ENCODE assay signal across 25 cellular contexts in the genomic region with DNA sequence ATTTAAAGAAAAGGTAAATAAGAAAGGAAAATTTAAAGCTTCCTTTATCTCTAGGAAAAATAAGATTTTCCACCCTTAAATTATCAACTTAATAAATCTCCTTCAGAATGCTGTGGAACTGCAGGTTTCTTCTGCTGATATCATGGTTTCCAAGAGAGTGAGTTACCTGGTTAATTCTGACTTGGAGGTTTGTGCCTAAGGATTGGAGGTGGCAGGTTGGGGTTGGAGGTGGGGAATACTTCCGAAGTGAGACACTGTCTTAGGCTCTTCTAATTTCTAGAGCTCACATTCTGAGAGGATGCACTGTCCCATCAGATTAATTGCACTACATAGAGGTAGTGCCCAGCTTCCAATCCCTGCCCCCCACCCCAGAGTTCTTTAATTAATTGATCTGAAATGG. TPM values are rescaled to one million over a fixed set of nuclear protein-coding genes. Genes with fewer than 3 reads are reported as not detected.
A peak's percentile ranks its signal among the peaks of the same experiment; 100 is the strongest.
DNase-seq lines count a peak whose midpoint lies in the region; ATAC-seq, FAIRE-seq and TF ChIP-seq lines count a peak whose summit lies in the region.
"Had no signal": no experiment of that assay in that cellular context is flagged by ENCODE, and none has a peak within 500 bp of the region (broad histone marks: within the 10 kb centered on the region; RNA-seq: fewer than 3 reads in every experiment).

No MANE protein-coding gene starts in this region.

- H2BK12ac ChIP-seq in trophoblast cell (ENCODE audit: low read length): peak overlapping the region; percentile 81

- POLR2A ChIA-PET in Caco-2 (lab: Charles Lee): interaction anchor here (0.6 to 1.4 kb wide), 4 partner anchors 9 to 43 kb away, joined by 3 to 8 read pairs (median 4); no protein-coding TSS in a partner anchor

- H3K27me3 Mint-ChIP-seq in Caco-2 (ENCODE audit: insufficient read depth, unreplicated experiment): no peaks in the 10 kb centered on the region
- no peaks in the 10 kb centered on the region for H3K27me3 Mint-ChIP-seq in astrocyte (ENCODE audit: low read depth, unreplicated experiment)

- H3K4me3 Mint-ChIP-seq in Caco-2 (ENCODE audit: unreplicated experiment): peak overlapping the region; percentile 48
- no peak overlapping the region for H3K4me3 Mint-ChIP-seq in astrocyte (ENCODE audit: unreplicated experiment)
- H3K4me3 Mint-ChIP-seq: CD14-positive monocyte; CD4-positive, alpha-beta T cell; CD8-positive, alpha-beta memory T cell had no signal

- H2AK5ac ChIP-seq in mesendoderm (ENCODE audit: low read length) (no peak overlapping the region), trophoblast cell (ENCODE audit: low read length) (no peak overlapping the region)

- DNase-seq in Caco-2: no peak
- DNase-seq in astrocyte (ENCODE audit: low read depth): no peak
- no peak for DNase-seq in mesendoderm
- peak; percentile 53 to 82 for DNase-seq in trophoblast cell
- DNase-seq in activated CD8-positive, alpha-beta memory T cell treated with anti-CD3 and anti-CD28 coated beads, Interleukin-2, amount 50 U/mL, for 48 hours: no peak
- DNase-seq in activated T-cell treated with anti-CD3 and anti-CD28 coated beads, Interleukin-2, amount 50 U/mL, for 1 hour: no peak
- DNase-seq in HuH-7 (ENCODE audit: low spot score): no peak
- DNase-seq: 8988T; ACHN; AML-193; BE2C; Calu3; CD4-positive, alpha-beta T cell; CD8-positive, alpha-beta memory T cell; DMS153; DND-41; H7; HCEC 1CT had no signal

- H3K9me3 Mint-ChIP-seq in Caco-2 (ENCODE audit: unreplicated experiment) (peaks cover 12% of the 10 kb centered on the region), astrocyte (ENCODE audit: unreplicated experiment) (no peaks in the 10 kb centered on the region)
- H3K9me3 Mint-ChIP-seq: CD14-positive monocyte; CD4-positive, alpha-beta T cell; CD8-positive, alpha-beta memory T cell had no signal

- H3K79me1 ChIP-seq in mesendoderm (ENCODE audit: low read length): no peaks in the 10 kb centered on the region
- peaks cover 22% of the 10 kb centered on the region for H3K79me1 ChIP-seq in trophoblast cell (ENCODE audit: low read length)

- H3K36me3 ChIP-seq in Caco-2 (ENCODE audit: control insufficient read depth, insufficient read depth, low read length) (no peaks in the 10 kb centered on the region), astrocyte (ENCODE audit: insufficient read depth, low read length) (no peaks in the 10 kb centered on the region), mesendoderm (ENCODE audit: control insufficient read depth, insufficient read depth, low read length) (no peaks in the 10 kb centered on the region), trophoblast cell (ENCODE audit: control insufficient read depth in 1 of 2, insufficient read depth in 2 of 2, low read length in 2 of 2) (peaks cover 2 to 13% of the 10 kb centered on the region in 2 experiments)
- H3K36me3 ChIP-seq: BE2C had no signal

- TF ChIP-seq CTCF in Caco-2 (IDR thresholded peaks at IDR 0.05; ENCODE audit: insufficient read depth in 1 of 2, low read depth in 1 of 2, low read length in 1 of 2, severe bottlenecking in 1 of 2, unreplicated experiment in 1 of 2) (no peak), astrocyte (IDR thresholded peaks at IDR 0.05; ENCODE audit: insufficient read depth, low read depth, low read length) (no peak)

- CTCF ChIA-PET in Caco-2 (lab: Charles Lee): interaction anchor here (1.0 to 1.9 kb wide), 6 partner anchors 9 to 223 kb away, joined by 3 to 8 read pairs (median 4); no protein-coding TSS in a partner anchor

- H4K91ac ChIP-seq in trophoblast cell (ENCODE audit: low read depth, low read length): no peak overlapping the region

- no peak overlapping the region for H2BK15ac ChIP-seq in mesendoderm (replicated peaks; ENCODE audit: low read depth)

- H3K23ac ChIP-seq in mesendoderm (ENCODE audit: low read length) (no peak overlapping the region), trophoblast cell (ENCODE audit: low read length) (no peak overlapping the region)

- H3K27me3 ChIP-seq in Caco-2 (replicated peaks; ENCODE audit: control insufficient read depth, insufficient read depth, low read length) (no peaks in the 10 kb centered on the region), astrocyte (ENCODE audit: insufficient read depth, low read length) (no peaks in the 10 kb centered on the region), mesendoderm (ENCODE audit: insufficient read depth, low read length, poor library complexity) (no peaks in the 10 kb centered on the region), trophoblast cell (ENCODE audit: insufficient read depth, low read length) (no peaks in the 10 kb centered on the region)
- H3K27me3 ChIP-seq: BE2C; BLaER1 treated with 17β-estradiol and CSF1 and Interleukin-3, amounts not matched to agents 10 nM and 100 nM had no signal

- WGBS in mesendoderm (ENCODE audit: extremely low coverage, insufficient coverage, low lambda C conversion rate): no CpG with 5 or more reads among the region's 1 CpG
- WGBS in trophoblast cell (ENCODE audit: extremely low coverage, insufficient coverage, insufficient read length): no CpG with 5 or more reads among the region's 1 CpG

- no peak overlapping the region for H4K5ac ChIP-seq in mesendoderm (ENCODE audit: low read length)

- BruUV-seq in Caco-2 (replicated peaks; lab: Mats Ljungman, UMichigan): TSS peak; percentile 68

- no peaks in the 10 kb centered on the region for H3K9me3 ChIP-seq in Caco-2
- H3K9me3 ChIP-seq in astrocyte (ENCODE audit: insufficient read depth, low read depth, low read length): no peaks in the 10 kb centered on the region
- no peaks in the 10 kb centered on the region for H3K9me3 ChIP-seq in trophoblast cell (ENCODE audit: insufficient read depth, low read depth, low read length)
- H3K9me3 ChIP-seq: A549; BE2C; BLaER1 treated with 17β-estradiol and CSF1 and Interleukin-3, amounts not matched to agents 10 nM and 100 nM had no signal

- H3K14ac ChIP-seq in trophoblast cell (ENCODE audit: low read length): no peak overlapping the region

- H3K4me1 ChIP-seq in Caco-2: peaks cover 75% of the 10 kb centered on the region
- peaks cover 4% of the 10 kb centered on the region for H3K4me1 ChIP-seq in astrocyte (ENCODE audit: insufficient read depth, low read length)
- H3K4me1 ChIP-seq in mesendoderm (ENCODE audit: control insufficient read depth, low read depth, low read length): peaks cover 3% of the 10 kb centered on the region
- peaks cover 9 to 24% of the 10 kb centered on the region in 2 experiments for H3K4me1 ChIP-seq in trophoblast cell (ENCODE audit: control insufficient read depth in 1 of 2, insufficient read depth in 2 of 2, low read length in 2 of 2)
- H3K4me1 ChIP-seq: A549; BE2C; BLaER1 treated with 17β-estradiol and CSF1 and Interleukin-3, amounts not matched to agents 10 nM and 100 nM had no signal

- peaks cover 64% of the 10 kb centered on the region for H3K4me1 Mint-ChIP-seq in Caco-2 (ENCODE audit: low read depth, unreplicated experiment)
- peaks cover 37% of the 10 kb centered on the region for H3K4me1 Mint-ChIP-seq in astrocyte (ENCODE audit: low read depth, unreplicated experiment)
- H3K4me1 Mint-ChIP-seq: CD8-positive, alpha-beta memory T cell had no signal

- H3K27ac Mint-ChIP-seq in Caco-2 (ENCODE audit: unreplicated experiment) (peak overlapping the region; percentile 83), astrocyte (ENCODE audit: unreplicated experiment) (peak overlapping the region; percentile 66)
- H3K27ac Mint-ChIP-seq: CD14-positive monocyte; CD4-positive, alpha-beta T cell; CD8-positive, alpha-beta memory T cell had no signal

- H2BK120ac ChIP-seq in mesendoderm (ENCODE audit: low read depth, low read length) (no peak overlapping the region), trophoblast cell (ENCODE audit: insufficient read depth, low read length, poor library complexity) (peak overlapping the region; percentile 58)

- no peak overlapping the region for H3K27ac ChIP-seq in astrocyte (ENCODE audit: low read depth, low read length)
- no peak overlapping the region for H3K27ac ChIP-seq in mesendoderm (ENCODE audit: low read depth, low read length)
- peak overlapping the region; percentile 49 for H3K27ac ChIP-seq in trophoblast cell (ENCODE audit: low read depth, low read length)
- H3K27ac ChIP-seq: A549; BLaER1 treated with 17β-estradiol and CSF1 and Interleukin-3, amounts not matched to agents 10 nM and 100 nM had no signal

- H3K9ac ChIP-seq in astrocyte (ENCODE audit: low read length) (no peak overlapping the region), mesendoderm (ENCODE audit: low read length) (no peak overlapping the region), trophoblast cell (ENCODE audit: low read length) (no peak overlapping the region)
- H3K9ac ChIP-seq: BLaER1 treated with 17β-estradiol and CSF1 and Interleukin-3, amounts not matched to agents 10 nM and 100 nM had no signal

- peak overlapping the region; percentile 59 for H3K4ac ChIP-seq in mesendoderm (ENCODE audit: low read depth, low read length)
- H3K4ac ChIP-seq in trophoblast cell (ENCODE audit: low read depth, low read length): no peak overlapping the region

- H3K79me2 ChIP-seq in astrocyte (ENCODE audit: insufficient read depth, low read length) (no peaks in the 10 kb centered on the region), mesendoderm (ENCODE audit: control insufficient read depth, insufficient read depth, low read length) (no peaks in the 10 kb centered on the region), trophoblast cell (ENCODE audit: control insufficient read depth, insufficient read depth, low read length, poor library complexity) (peaks cover 1% of the 10 kb centered on the region)

- peak overlapping the region; percentile 18 for H3K18ac ChIP-seq in mesendoderm (ENCODE audit: low read length)
- no peak overlapping the region for H3K18ac ChIP-seq in trophoblast cell (ENCODE audit: low read length)

- H3K4me3 ChIP-seq in Caco-2 (ENCODE audit: low read depth, low read length) (no peak overlapping the region), astrocyte (ENCODE audit: insufficient read depth, low read depth, low read length) (no peak overlapping the region), mesendoderm (ENCODE audit: low read length) (no peak overlapping the region), trophoblast cell (ENCODE audit: low read depth, low read length) (no peak overlapping the region)
- H3K4me3 ChIP-seq: A549; BLaER1 treated with 17β-estradiol and CSF1 and Interleukin-3, amounts not matched to agents 10 nM and 100 nM had no signal

- ATAC-seq in GM21529 (IDR thresholded peaks at IDR 0.05; ENCODE audit: unreplicated experiment): no peak
- ATAC-seq: A549 had no signal

- intact Hi-C loops in Caco-2 (cut with micrococcal nuclease; ENCODE audit: unreplicated experiment): no loop called here

- H3K4me2 ChIP-seq in astrocyte (ENCODE audit: low read length) (no peak overlapping the region), mesendoderm (ENCODE audit: low read length) (no peak overlapping the region), trophoblast cell (ENCODE audit: low read length) (no peak overlapping the region)
- H3K4me2 ChIP-seq: A549; BLaER1 treated with 17β-estradiol and CSF1 and Interleukin-3, amounts not matched to agents 10 nM and 100 nM had no signal

- no peaks in the 10 kb centered on the region for H4K20me1 ChIP-seq in astrocyte (ENCODE audit: insufficient read depth, low read length)
- H4K20me1 ChIP-seq: BLaER1 treated with 17β-estradiol and CSF1 and Interleukin-3, amounts not matched to agents 10 nM and 100 nM had no signal

- H4K8ac ChIP-seq in mesendoderm (ENCODE audit: low read depth, low read length): no peak overlapping the region
- H4K8ac ChIP-seq in trophoblast cell (ENCODE audit: low read depth, low read length): no peak overlapping the region

- no peak for FAIRE-seq in astrocyte (lab: Jason Lieb, UNC)
- FAIRE-seq: A549, G401.6, GM12892, H1 had no signal

- H2AFZ ChIP-seq in astrocyte (ENCODE audit: low read depth, low read length) (no peak overlapping the region), trophoblast cell (ENCODE audit: insufficient read depth, low read length, poor library complexity) (no peak overlapping the region)

- no peak overlapping the region for H4K12ac ChIP-seq in trophoblast cell (ENCODE audit: low read depth, low read length)

- H3K36me3 Mint-ChIP-seq in Caco-2 (ENCODE audit: insufficient read depth, unreplicated experiment): peaks cover 61% of the 10 kb centered on the region
- H3K36me3 Mint-ChIP-seq in astrocyte (ENCODE audit: low read depth, unreplicated experiment): peaks cover 7% of the 10 kb centered on the region
- H3K36me3 Mint-ChIP-seq: CD8-positive, alpha-beta memory T cell had no signal

- no peak overlapping the region for H2BK5ac ChIP-seq in mesendoderm (ENCODE audit: low read length)
- peak overlapping the region; percentile 22 for H2BK5ac ChIP-seq in trophoblast cell (ENCODE audit: low read depth, low read length, poor library complexity)

- H3K56ac ChIP-seq in mesendoderm (ENCODE audit: low read length): no peak overlapping the region

RNA-seq across cellular contexts. Expression of a gene that starts 31.1 kb away (rescaled TPM):
- total RNA-seq in Caco-2 (2022) (178 and 195 TPM in 2 replicates), astrocyte (20.9 and 23.8 TPM in 2 replicates)
- 8.0 TPM for polyA plus RNA-seq in mesendoderm (2013, experiment 1 of 2)
- 8.5 TPM for polyA plus RNA-seq in mesendoderm (2013, experiment 2 of 2)
- polyA plus RNA-seq in trophoblast cell (2013): 49.7 and 52.2 TPM in 2 replicates
- total RNA-seq: CD4-positive, alpha-beta T cell had no signal
- polyA plus RNA-seq: A549; CD8-positive, alpha-beta memory T cell had no signal

Comparison
In these comparisons a context has a peak if more than half of its experiments do, and no peak if none do; other contexts are left out.
1. DNase-seq: peak in trophoblast cell (2 of 2); none in Caco-2 (0 of 2), astrocyte (single experiment), mesendoderm (single experiment), activated CD8-positive, alpha-beta memory T cell treated with anti-CD3 and anti-CD28 coated beads, Interleukin-2, amount 50 U/mL, for 48 hours (single experiment), activated T-cell treated with anti-CD3 and anti-CD28 coated beads, Interleukin-2, amount 50 U/mL, for 1 hour (single experiment) and HuH-7 (single experiment).